In the genomic region with DNA sequence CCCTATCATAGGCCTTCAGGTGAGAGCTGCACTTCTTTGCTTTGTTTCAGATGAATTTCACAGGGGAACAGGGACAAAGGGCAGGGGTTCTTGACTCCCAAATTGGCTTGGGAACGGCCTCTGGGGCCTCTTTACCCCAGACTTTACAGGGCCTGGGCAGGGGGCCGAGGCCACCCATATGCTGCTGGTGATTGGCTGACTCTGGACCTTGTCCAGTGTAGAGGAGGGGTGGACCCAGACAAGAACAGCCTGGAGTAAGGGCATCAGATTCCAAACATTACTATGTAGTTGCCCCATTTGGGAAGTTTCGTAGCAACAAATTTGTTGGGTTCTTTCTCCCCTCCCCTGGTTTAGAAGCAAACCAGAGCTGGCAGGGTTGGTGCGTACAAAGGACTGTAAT, we compare ENCODE assay signal across 18 cellular contexts.
DNase-seq lines count a peak whose midpoint lies in the region; ATAC-seq and TF ChIP-seq lines count a peak whose summit lies in the region.
"Had no signal": no experiment of that assay in that cellular context is flagged by ENCODE, and none has a peak within 500 bp of the region (broad histone marks: within the 10 kb centered on the region; RNA-seq: fewer than 3 reads in every experiment).

No MANE protein-coding gene starts in this region.

- no peak overlapping the region for H3K9ac ChIP-seq in endodermal cell (ENCODE audit: extremely low read depth, low read length, poor library complexity, severe bottlenecking)
- no peak overlapping the region for H3K9ac ChIP-seq in liver (ENCODE audit: low read depth in 1 of 2, low read length in 2 of 2)

- peaks cover 3% of the 10 kb centered on the region for H3K27me3 Mint-ChIP-seq in endodermal cell (ENCODE audit: insufficient read depth)
- H3K27me3 Mint-ChIP-seq: CD4-positive, CD25-positive, alpha-beta regulatory T cell had no signal

- H3K27me3 ChIP-seq in endodermal cell (ENCODE audit: control insufficient read depth, insufficient read depth, low read length, poor library complexity, severe bottlenecking) = no peaks in the 10 kb centered on the region
- no peaks in the 10 kb centered on the region for H3K27me3 ChIP-seq in liver (ENCODE audit: control insufficient read depth in 4 of 4, insufficient read depth in 4 of 4, low read length in 3 of 4)
- H3K27me3 ChIP-seq in osteoblast (ENCODE audit: insufficient read depth, low read length) = no peaks in the 10 kb centered on the region
- peaks cover 0 to 10% of the 10 kb centered on the region in 2 donors for H3K27me3 ChIP-seq in left lung
- H3K27me3 ChIP-seq: BE2C had no signal

- no peaks in the 10 kb centered on the region for H3K79me2 ChIP-seq in osteoblast (ENCODE audit: insufficient read depth, low read length)

- H3K4me2 ChIP-seq in osteoblast (ENCODE audit: insufficient read depth, low read length) = no peak overlapping the region

- no peak for TF ChIP-seq RAD21 in liver (IDR thresholded peaks at IDR 0.05)

- no peak overlapping the region for H3K4me3 Mint-ChIP-seq in endodermal cell
- H3K4me3 Mint-ChIP-seq: CD4-positive, CD25-positive, alpha-beta regulatory T cell; CD8-positive, alpha-beta memory T cell; H9 had no signal

- no peaks in the 10 kb centered on the region for H3K9me3 Mint-ChIP-seq in endodermal cell
- H3K9me3 Mint-ChIP-seq: CD4-positive, CD25-positive, alpha-beta regulatory T cell; CD8-positive, alpha-beta memory T cell; H9 had no signal

- H3K36me3 ChIP-seq in endodermal cell (ENCODE audit: control insufficient read depth, insufficient read depth, low read length) (peaks cover 50% of the 10 kb centered on the region), liver (ENCODE audit: control insufficient read depth in 4 of 4, insufficient read depth in 3 of 4, low read depth in 1 of 4, low read length in 3 of 4) (peaks cover 0 to 5% (median 2%) of the 10 kb centered on the region in 4 donors), osteoblast (ENCODE audit: insufficient read depth, low read length) (no peaks in the 10 kb centered on the region), left lung (no peaks in the 10 kb centered on the region)
- H3K36me3 ChIP-seq: BE2C had no signal

- no peak overlapping the region for H2AFZ ChIP-seq in osteoblast (ENCODE audit: low read length)

- H4K20me1 ChIP-seq in osteoblast (ENCODE audit: insufficient read depth, low read length) = no peaks in the 10 kb centered on the region

- H3K4me3 ChIP-seq in endodermal cell (ENCODE audit: low read length) (no peak overlapping the region), liver (ENCODE audit: low read depth in 1 of 3, low read length in 3 of 3) (no peak overlapping the region), osteoblast (ENCODE audit: insufficient read depth, low read length) (no peak overlapping the region), left lung (no peak overlapping the region)
- H3K4me3 ChIP-seq: GM12878 had no signal

- no peak overlapping the region for H3K27ac Mint-ChIP-seq in endodermal cell
- H3K27ac Mint-ChIP-seq: CD4-positive, CD25-positive, alpha-beta regulatory T cell; CD8-positive, alpha-beta memory T cell; H9 had no signal

- H3K9me3 ChIP-seq in endodermal cell (ENCODE audit: control insufficient read depth, low read length) (no peaks in the 10 kb centered on the region), liver (ENCODE audit: control insufficient read depth in 4 of 4, low read length in 3 of 4) (no peaks in the 10 kb centered on the region), osteoblast (ENCODE audit: low read depth, low read length) (no peaks in the 10 kb centered on the region), left lung (no peaks in the 10 kb centered on the region)
- H3K9me3 ChIP-seq: BE2C had no signal

- intact Hi-C loops in left lung (cut with DNase I) (no loop called here), left cardiac atrium (cut with DNase I) (no loop called here)

- peaks cover 50% of the 10 kb centered on the region for H3K36me3 Mint-ChIP-seq in endodermal cell (ENCODE audit: low read depth)
- H3K36me3 Mint-ChIP-seq: CD4-positive, CD25-positive, alpha-beta regulatory T cell; CD8-positive, alpha-beta memory T cell had no signal

- peaks cover 31% of the 10 kb centered on the region for H3K4me1 Mint-ChIP-seq in endodermal cell
- H3K4me1 Mint-ChIP-seq: CD8-positive, alpha-beta memory T cell had no signal

- peaks cover 2% of the 10 kb centered on the region for H3K4me1 ChIP-seq in endodermal cell (ENCODE audit: control insufficient read depth, insufficient read depth, low read length)
- peaks cover 4 to 20% (median 11%) of the 10 kb centered on the region in 4 donors for H3K4me1 ChIP-seq in liver (ENCODE audit: control insufficient read depth in 4 of 4, insufficient read depth in 4 of 4, low read length in 3 of 4)
- H3K4me1 ChIP-seq in osteoblast (ENCODE audit: insufficient read depth, low read length) = peaks cover 4% of the 10 kb centered on the region
- no peaks in the 10 kb centered on the region for H3K4me1 ChIP-seq in left lung
- H3K4me1 ChIP-seq: BE2C had no signal

- 83 to 89% methylated on average over 1 to 4 of the region's 4 CpGs for WGBS in endodermal cell (ENCODE audit: insufficient coverage in 1 of 2, insufficient read length in 1 of 2), 2 experiments
- 85% methylated on average over 4 of the region's 4 CpGs for WGBS in liver

- TF ChIP-seq CTCF in endodermal cell (conservative IDR thresholded peaks at IDR 0.05) (no peak), liver (IDR thresholded peaks at IDR 0.05; ENCODE audit: low read depth, low read length, missing input control) (no peak), osteoblast (IDR thresholded peaks at IDR 0.05; ENCODE audit: extremely low read depth, low read depth, low read length) (no peak), left lung (IDR thresholded peaks at IDR 0.05) (no peak)

- ATAC-seq in left lung (no peak), left cardiac atrium (no peak)
- ATAC-seq: GM12878 had no signal

- DNase-seq in endodermal cell (no peak), osteoblast (ENCODE audit: insufficient read length, low spot score, missing footprints) (peak; percentile 65), left lung (no peak), SKM-1 treated with dmso at 0.1 percent for 144 hours (lab: John Stamatoyannopoulos, UW; ENCODE audit: unreplicated experiment) (no peak), left cardiac atrium (no peak)
- DNase-seq: ACHN; BE2C; C1 segment of cervical spinal cord; CD4-positive, CD25-positive, alpha-beta regulatory T cell; CD8-positive, alpha-beta memory T cell; COR-L47; DMS 273 treated with DMSO at 0.1 percent for 48 hours; DMS53; DND-41; EL; H9 had no signal

- H3K27ac ChIP-seq in endodermal cell (ENCODE audit: low read depth, low read length) = peak overlapping the region; percentile 38
- no peak overlapping the region for H3K27ac ChIP-seq in liver (ENCODE audit: low read depth in 1 of 2, low read length in 2 of 2)
- no peak overlapping the region for H3K27ac ChIP-seq in osteoblast (ENCODE audit: low read depth, low read length)
- no peak overlapping the region for H3K27ac ChIP-seq in left lung

TF ChIP-seq in liver, 16 proteins besides CTCF, POLR2A, EP300 and RAD21:
- TF ChIP-seq HNF4A (conservative IDR thresholded peaks at IDR 0.05) = peak; percentile 11 to 71
- TF ChIP-seq, protein P1, sequence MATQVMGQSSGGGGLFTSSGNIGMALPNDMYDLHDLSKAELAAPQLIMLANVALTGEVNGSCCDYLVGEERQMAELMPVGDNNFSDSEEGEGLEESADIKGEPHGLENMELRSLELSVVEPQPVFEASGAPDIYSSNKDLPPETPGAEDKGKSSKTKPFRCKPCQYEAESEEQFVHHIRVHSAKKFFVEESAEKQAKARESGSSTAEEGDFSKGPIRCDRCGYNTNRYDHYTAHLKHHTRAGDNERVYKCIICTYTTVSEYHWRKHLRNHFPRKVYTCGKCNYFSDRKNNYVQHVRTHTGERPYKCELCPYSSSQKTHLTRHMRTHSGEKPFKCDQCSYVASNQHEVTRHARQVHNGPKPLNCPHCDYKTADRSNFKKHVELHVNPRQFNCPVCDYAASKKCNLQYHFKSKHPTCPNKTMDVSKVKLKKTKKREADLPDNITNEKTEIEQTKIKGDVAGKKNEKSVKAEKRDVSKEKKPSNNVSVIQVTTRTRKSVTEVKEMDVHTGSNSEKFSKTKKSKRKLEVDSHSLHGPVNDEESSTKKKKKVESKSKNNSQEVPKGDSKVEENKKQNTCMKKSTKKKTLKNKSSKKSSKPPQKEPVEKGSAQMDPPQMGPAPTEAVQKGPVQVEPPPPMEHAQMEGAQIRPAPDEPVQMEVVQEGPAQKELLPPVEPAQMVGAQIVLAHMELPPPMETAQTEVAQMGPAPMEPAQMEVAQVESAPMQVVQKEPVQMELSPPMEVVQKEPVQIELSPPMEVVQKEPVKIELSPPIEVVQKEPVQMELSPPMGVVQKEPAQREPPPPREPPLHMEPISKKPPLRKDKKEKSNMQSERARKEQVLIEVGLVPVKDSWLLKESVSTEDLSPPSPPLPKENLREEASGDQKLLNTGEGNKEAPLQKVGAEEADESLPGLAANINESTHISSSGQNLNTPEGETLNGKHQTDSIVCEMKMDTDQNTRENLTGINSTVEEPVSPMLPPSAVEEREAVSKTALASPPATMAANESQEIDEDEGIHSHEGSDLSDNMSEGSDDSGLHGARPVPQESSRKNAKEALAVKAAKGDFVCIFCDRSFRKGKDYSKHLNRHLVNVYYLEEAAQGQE (IDR thresholded peaks at IDR 0.05) = no peak
- TF ChIP-seq RXRA (IDR thresholded peaks at IDR 0.05) = no peak
- TF ChIP-seq SP1 (IDR thresholded peaks at IDR 0.05) = peak; percentile 51
- TF ChIP-seq, protein P2, sequence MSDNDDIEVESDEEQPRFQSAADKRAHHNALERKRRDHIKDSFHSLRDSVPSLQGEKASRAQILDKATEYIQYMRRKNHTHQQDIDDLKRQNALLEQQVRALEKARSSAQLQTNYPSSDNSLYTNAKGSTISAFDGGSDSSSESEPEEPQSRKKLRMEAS (IDR thresholded peaks at IDR 0.05) = no peak
